In genomic region chr6:32177182-32177787, GRCh38 we compare ENCODE assay signal across 1 cellular context.
TF ChIP-seq lines count a peak whose summit lies in the region.

No MANE protein-coding gene starts in this region.

TF ChIP-seq in HCT116, 20 proteins besides CTCF, POLR2A, EP300 and RAD21:
- TF ChIP-seq YY1 (IDR thresholded peaks at IDR 0.05; ENCODE audit: extremely low read depth, insufficient replicate concordance, low read depth, low read length) (peak; percentile 47), TCF7L2 (IDR thresholded peaks at IDR 0.05; ENCODE audit: borderline replicate concordance, extremely low read depth, insufficient read depth, insufficient read length) (no peak), POLR2AphosphoS5 (IDR thresholded peaks at IDR 0.05; ENCODE audit: low read depth, low read length) (no peak), SP1 (IDR thresholded peaks at IDR 0.05; ENCODE audit: low read depth) (no peak), SRF (IDR thresholded peaks at IDR 0.05; ENCODE audit: low read depth) (no peak), JUND (IDR thresholded peaks at IDR 0.05) (no peak)
